1 cellular context compared by ENCODE assay signal in the genomic region with DNA sequence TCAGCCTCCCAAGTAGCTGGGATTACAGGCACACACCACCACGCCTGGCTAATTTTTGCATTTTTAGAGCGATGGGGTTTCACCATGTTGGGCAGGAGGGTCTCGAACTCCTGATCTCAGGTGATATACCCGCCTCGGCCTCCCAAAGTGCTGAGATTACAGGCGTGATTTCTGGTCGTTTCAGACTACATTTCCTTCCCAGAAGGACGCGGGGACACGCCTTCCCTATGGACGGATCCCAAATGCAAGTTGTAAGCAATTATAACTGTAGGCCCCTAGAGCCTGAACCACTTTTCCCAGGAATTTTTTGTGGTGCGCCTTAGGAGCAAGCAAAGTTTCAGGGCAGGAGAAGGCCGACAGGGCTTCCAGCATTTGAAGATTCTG.
TF ChIP-seq lines count a peak whose summit lies in the region.

No MANE protein-coding gene starts in this region.

TF ChIP-seq in HepG2, 621 proteins besides CTCF, POLR2A, EP300 and RAD21:
- TF ChIP-seq NFE2L2 (IDR thresholded peaks at IDR 0.05; ENCODE audit: low read length) (no peak), NRL (CRISPR knock-in tag; IDR thresholded peaks at IDR 0.05; ENCODE audit: borderline replicate concordance) (no peak), ZNF564 (CRISPR knock-in tag; IDR thresholded peaks at IDR 0.05) (no peak), NFYC (CRISPR knock-in tag; IDR thresholded peaks at IDR 0.05) (no peak), DR1 (CRISPR knock-in tag; IDR thresholded peaks at IDR 0.05) (no peak), ZNF296 (CRISPR knock-in tag; conservative IDR thresholded peaks at IDR 0.05) (no peak), HBP1 (CRISPR knock-in tag; IDR thresholded peaks at IDR 0.05; ENCODE audit: low read depth) (no peak), ZBTB8A (CRISPR knock-in tag; IDR thresholded peaks at IDR 0.05; ENCODE audit: borderline replicate concordance, low read depth) (no peak), GABPA (IDR thresholded peaks at IDR 0.05; ENCODE audit: low read depth, low read length) (no peak), GABPA (CRISPR knock-in tag; IDR thresholded peaks at IDR 0.05; ENCODE audit: low read depth) (no peak), STAT5B (CRISPR knock-in tag; IDR thresholded peaks at IDR 0.05) (no peak), ZFP62 (CRISPR knock-in tag; IDR thresholded peaks at IDR 0.05) (no peak), HES4 (CRISPR knock-in tag; IDR thresholded peaks at IDR 0.05; ENCODE audit: borderline replicate concordance) (no peak), ZNF230 (CRISPR knock-in tag; IDR thresholded peaks at IDR 0.05) (no peak), ZNF251 (CRISPR knock-in tag; IDR thresholded peaks at IDR 0.05) (no peak), ZNF350 (CRISPR knock-in tag; IDR thresholded peaks at IDR 0.05; ENCODE audit: borderline replicate concordance, low read depth) (no peak), POLR2AphosphoS5 (IDR thresholded peaks at IDR 0.05; ENCODE audit: low read depth, low read length) (no peak), MTF1 (CRISPR knock-in tag; IDR thresholded peaks at IDR 0.05) (no peak)
- TF ChIP-seq, protein P1, sequence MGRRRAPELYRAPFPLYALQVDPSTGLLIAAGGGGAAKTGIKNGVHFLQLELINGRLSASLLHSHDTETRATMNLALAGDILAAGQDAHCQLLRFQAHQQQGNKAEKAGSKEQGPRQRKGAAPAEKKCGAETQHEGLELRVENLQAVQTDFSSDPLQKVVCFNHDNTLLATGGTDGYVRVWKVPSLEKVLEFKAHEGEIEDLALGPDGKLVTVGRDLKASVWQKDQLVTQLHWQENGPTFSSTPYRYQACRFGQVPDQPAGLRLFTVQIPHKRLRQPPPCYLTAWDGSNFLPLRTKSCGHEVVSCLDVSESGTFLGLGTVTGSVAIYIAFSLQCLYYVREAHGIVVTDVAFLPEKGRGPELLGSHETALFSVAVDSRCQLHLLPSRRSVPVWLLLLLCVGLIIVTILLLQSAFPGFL (CRISPR knock-in tag; IDR thresholded peaks at IDR 0.05): no peak
- TF ChIP-seq, protein P2, sequence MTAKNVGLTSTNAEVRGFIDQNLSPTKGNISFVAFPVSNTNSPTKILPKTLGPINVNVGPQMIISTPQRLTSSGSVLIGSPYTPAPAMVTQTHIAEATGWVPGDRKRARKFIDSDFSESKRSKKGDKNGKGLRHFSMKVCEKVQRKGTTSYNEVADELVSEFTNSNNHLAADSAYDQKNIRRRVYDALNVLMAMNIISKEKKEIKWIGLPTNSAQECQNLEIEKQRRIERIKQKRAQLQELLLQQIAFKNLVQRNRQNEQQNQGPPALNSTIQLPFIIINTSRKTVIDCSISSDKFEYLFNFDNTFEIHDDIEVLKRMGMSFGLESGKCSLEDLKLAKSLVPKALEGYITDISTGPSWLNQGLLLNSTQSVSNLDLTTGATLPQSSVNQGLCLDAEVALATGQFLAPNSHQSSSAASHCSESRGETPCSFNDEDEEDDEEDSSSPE (CRISPR knock-in tag; IDR thresholded peaks at IDR 0.05): no peak
- TF ChIP-seq, protein P3, sequence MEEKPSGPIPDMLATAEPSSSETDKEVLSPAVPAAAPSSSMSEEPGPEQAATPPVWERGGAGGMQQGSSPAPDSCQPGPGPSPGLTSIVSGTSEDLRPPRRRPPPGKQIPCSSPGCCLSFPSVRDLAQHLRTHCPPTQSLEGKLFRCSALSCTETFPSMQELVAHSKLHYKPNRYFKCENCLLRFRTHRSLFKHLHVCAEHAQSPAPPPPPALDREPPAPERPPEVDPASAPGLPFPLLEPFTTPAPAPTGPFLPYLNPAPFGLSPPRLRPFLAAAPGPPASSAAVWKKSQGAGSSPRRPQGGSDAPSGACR (CRISPR knock-in tag; IDR thresholded peaks at IDR 0.05): no peak
